ENCODE assay signal across 11 cellular contexts in genomic region chr19:54461201-54462071, GRCh38. TPM values are rescaled to one million over a fixed set of nuclear protein-coding genes. Genes with fewer than 3 reads are reported as not detected.
DNase-seq lines count a peak whose midpoint lies in the region; ATAC-seq and TF ChIP-seq lines count a peak whose summit lies in the region.
"Had no signal": no experiment of that assay in that cellular context is flagged by ENCODE, and none has a peak within 500 bp of the region (broad histone marks: within the 10 kb centered on the region; RNA-seq: fewer than 3 reads in every experiment).

No MANE protein-coding gene starts in this region.

- peaks cover 11% of the 10 kb centered on the region for H3K27me3 Mint-ChIP-seq in activated naive CD8-positive, alpha-beta T cell treated with anti-CD3 and anti-CD28 coated beads for 36 hours

- H3K27me3 ChIP-seq in left ventricle myocardium inferior (ENCODE audit: low read depth) (no peaks in the 10 kb centered on the region), lower lobe of right lung (ENCODE audit: low read depth) (no peaks in the 10 kb centered on the region), upper lobe of right lung (no peaks in the 10 kb centered on the region)

- intact Hi-C loops in left ventricle myocardium inferior (cut with micrococcal nuclease) (no loop called here), Right ventricle myocardium inferior (cut with DNase I) (loop anchor here (10.0 kb wide), 1 partner anchor 597 kb away; the partner anchor contains the start of gene MYADM), lower lobe of right lung (cut with DNase I) (no loop called here), upper lobe of right lung (cut with DNase I) (no loop called here)

- peaks cover 60% of the 10 kb centered on the region for H3K4me1 ChIP-seq in left ventricle myocardium inferior
- H3K4me1 ChIP-seq in lower lobe of right lung = peaks cover 52% of the 10 kb centered on the region
- peaks cover 18% of the 10 kb centered on the region for H3K4me1 ChIP-seq in upper lobe of right lung

- H3K4me3 Mint-ChIP-seq in activated naive CD8-positive, alpha-beta T cell treated with anti-CD3 and anti-CD28 coated beads for 36 hours = peak overlapping the region; percentile 70

- H3K36me3 ChIP-seq in left ventricle myocardium inferior = peaks cover 59% of the 10 kb centered on the region
- H3K36me3 ChIP-seq in lower lobe of right lung = peaks cover 59% of the 10 kb centered on the region
- H3K36me3 ChIP-seq in upper lobe of right lung = peaks cover 56% of the 10 kb centered on the region

- TF ChIP-seq CTCF in left ventricle myocardium inferior (IDR thresholded peaks at IDR 0.05; ENCODE audit: borderline replicate concordance) = no peak
- no peak for TF ChIP-seq CTCF in lower lobe of right lung (IDR thresholded peaks at IDR 0.05)
- no peak for TF ChIP-seq CTCF in upper lobe of right lung (IDR thresholded peaks at IDR 0.05)

- peak overlapping the region; percentile 76 for H3K27ac Mint-ChIP-seq in activated naive CD8-positive, alpha-beta T cell treated with anti-CD3 and anti-CD28 coated beads for 36 hours

- no peak for DNase-seq in left ventricle myocardium inferior
- DNase-seq in Right ventricle myocardium inferior (ENCODE audit: missing footprints) = no peak
- no peak for DNase-seq in activated naive CD8-positive, alpha-beta T cell treated with anti-CD3 and anti-CD28 coated beads for 36 hours
- DNase-seq in lower lobe of right lung = no peak
- DNase-seq in upper lobe of right lung = no peak
- no peak for DNase-seq in SK-N-DZ (ENCODE audit: low spot score)
- DNase-seq in activated effector memory CD4-positive, alpha-beta T cell treated with Interleukin-2 at 50 U/mL for 16 hours = no peak
- DNase-seq: activated CD4-positive, alpha-beta T cell treated with anti-CD3 and anti-CD28 coated beads, Interleukin-2, amount 50 U/mL, for 1 hour; DND-41; NCI-H446 treated with DMSO at 0.1 percent for 48 hours had no signal

- ATAC-seq in Right ventricle myocardium inferior (no peak), lower lobe of right lung (no peak), upper lobe of right lung (no peak), HG02885 (IDR thresholded peaks at IDR 0.05; ENCODE audit: poor library complexity, unreplicated experiment) (no peak)

- H3K4me3 ChIP-seq in left ventricle myocardium inferior (peak overlapping the region; percentile 73), lower lobe of right lung (peak overlapping the region; percentile 75), upper lobe of right lung (peak overlapping the region; percentile 71)

- H3K27ac ChIP-seq in left ventricle myocardium inferior (replicated peaks) (peak overlapping the region; percentile 99), lower lobe of right lung (peak overlapping the region; percentile 98), upper lobe of right lung (peak overlapping the region; percentile 98)

- H3K9me3 ChIP-seq in left ventricle myocardium inferior (replicated peaks) (no peaks in the 10 kb centered on the region), lower lobe of right lung (no peaks in the 10 kb centered on the region), upper lobe of right lung (no peaks in the 10 kb centered on the region)

- H3K4me1 Mint-ChIP-seq in activated naive CD8-positive, alpha-beta T cell treated with anti-CD3 and anti-CD28 coated beads for 36 hours = peaks cover 27% of the 10 kb centered on the region

- peaks cover 1% of the 10 kb centered on the region for H3K9me3 Mint-ChIP-seq in activated naive CD8-positive, alpha-beta T cell treated with anti-CD3 and anti-CD28 coated beads for 36 hours

- H3K36me3 Mint-ChIP-seq in activated naive CD8-positive, alpha-beta T cell treated with anti-CD3 and anti-CD28 coated beads for 36 hours = peaks cover 15% of the 10 kb centered on the region

RNA-seq across cellular contexts. Expression of gene LENG9, which starts 2.1 kb away (rescaled TPM):
- total RNA-seq in left ventricle myocardium inferior (1.7 TPM), Right ventricle myocardium inferior (1.8 TPM), lower lobe of right lung (7.3 TPM), upper lobe of right lung (7.2 TPM)
- total RNA-seq in activated naive CD8-positive, alpha-beta T cell treated with anti-CD3 and anti-CD28 coated beads for 36 hours = 1 to 10 TPM; 4.3 to 4.9 TPM
- 0.26 TPM in 1 of 2 replicates, not detected in the other for polyA plus RNA-seq in SK-N-DZ (2014; cell fraction: cytosol; rRNA removed)
- polyA plus RNA-seq in SK-N-DZ (2014; cell fraction: nucleus; rRNA removed) = not detected in 2 replicates

RNA-seq across cellular contexts. Expression of gene CDC42EP5, which starts 11.7 kb away (rescaled TPM):
- 8.7 TPM for total RNA-seq in left ventricle myocardium inferior
- total RNA-seq in Right ventricle myocardium inferior = 8.9 TPM
- total RNA-seq in activated naive CD8-positive, alpha-beta T cell treated with anti-CD3 and anti-CD28 coated beads for 36 hours = under 1 TPM in 1 of 2 experiments, not detected in 1; 0.34 TPM
- 25.5 TPM for total RNA-seq in lower lobe of right lung
- 38.2 TPM for total RNA-seq in upper lobe of right lung
- not detected in 2 replicates for polyA plus RNA-seq in SK-N-DZ (2014; cell fraction: cytosol; rRNA removed)
- polyA plus RNA-seq in SK-N-DZ (2014; cell fraction: nucleus; rRNA removed) = not detected in 2 replicates

RNA-seq across cellular contexts. Expression of gene LENG8, which starts 12.4 kb away (rescaled TPM):
- total RNA-seq in left ventricle myocardium inferior = 66.0 TPM
- 59.0 TPM for total RNA-seq in Right ventricle myocardium inferior
- 100 to 1,000 TPM; 101 to 108 TPM for total RNA-seq in activated naive CD8-positive, alpha-beta T cell treated with anti-CD3 and anti-CD28 coated beads for 36 hours
- total RNA-seq in lower lobe of right lung = 183 TPM
- 191 TPM for total RNA-seq in upper lobe of right lung
- polyA plus RNA-seq in SK-N-DZ (2014; cell fraction: cytosol; rRNA removed) = 19.1 and 29.0 TPM in 2 replicates
- 111 and 200 TPM in 2 replicates for polyA plus RNA-seq in SK-N-DZ (2014; cell fraction: nucleus; rRNA removed)

RNA-seq across cellular contexts. Expression of gene LAIR2, which starts 41.2 kb away (rescaled TPM):
- total RNA-seq in left ventricle myocardium inferior = not detected
- not detected for total RNA-seq in Right ventricle myocardium inferior
- 1 to 10 TPM; 1.8 to 2.4 TPM for total RNA-seq in activated naive CD8-positive, alpha-beta T cell treated with anti-CD3 and anti-CD28 coated beads for 36 hours
- total RNA-seq in lower lobe of right lung = 0.95 TPM
- not detected for total RNA-seq in upper lobe of right lung
- not detected in 2 replicates for polyA plus RNA-seq in SK-N-DZ (2014; cell fraction: cytosol; rRNA removed)
- polyA plus RNA-seq in SK-N-DZ (2014; cell fraction: nucleus; rRNA removed) = not detected in 2 replicates

RNA-seq across cellular contexts. Expression of gene TTYH1, which starts 46.2 kb away (rescaled TPM):
- total RNA-seq in left ventricle myocardium inferior (1.9 TPM), Right ventricle myocardium inferior (2.8 TPM), lower lobe of right lung (not detected), upper lobe of right lung (not detected)
- total RNA-seq in activated naive CD8-positive, alpha-beta T cell treated with anti-CD3 and anti-CD28 coated beads for 36 hours = 1 to 10 TPM in 1 of 2 experiments, under 1 TPM in 1; 0.98 to 1.8 TPM
- 0.68 TPM in 1 of 2 replicates, not detected in the other for polyA plus RNA-seq in SK-N-DZ (2014; cell fraction: cytosol; rRNA removed)
- polyA plus RNA-seq in SK-N-DZ (2014; cell fraction: nucleus; rRNA removed) = not detected in 2 replicates
